1 cellular context compared by ENCODE assay signal in the genomic region with DNA sequence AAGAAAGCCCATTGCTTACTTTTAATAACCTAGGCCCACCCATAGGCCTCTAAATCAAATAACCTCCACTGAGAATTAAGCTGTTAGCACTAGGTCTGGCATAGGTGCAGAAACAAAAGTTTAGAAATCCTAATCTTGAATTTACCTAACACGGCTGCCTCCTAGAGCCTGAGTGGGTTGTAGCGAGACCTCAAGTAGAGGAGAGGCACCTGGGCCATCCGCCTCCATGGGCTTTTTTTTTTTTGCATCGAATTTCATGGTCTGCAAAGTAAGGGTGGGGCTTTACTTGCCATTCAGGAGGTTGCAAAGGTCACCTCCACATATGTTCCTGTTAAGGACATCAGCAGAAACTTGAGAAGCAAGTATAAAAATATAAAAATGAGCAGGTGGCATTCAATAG.
TF ChIP-seq lines count a peak whose summit lies in the region.

No MANE protein-coding gene starts in this region.

TF ChIP-seq in liver, 16 proteins besides CTCF, POLR2A, EP300 and RAD21 (continued from another document):
- TF ChIP-seq FOXA2 (IDR thresholded peaks at IDR 0.05) (no peak), EGR1 (IDR thresholded peaks at IDR 0.05; ENCODE audit: low read depth in 2 of 2) (no peak), HNF4A (conservative IDR thresholded peaks at IDR 0.05) (no peak), YY1 (IDR thresholded peaks at IDR 0.05) (no peak)
- TF ChIP-seq, protein P1, sequence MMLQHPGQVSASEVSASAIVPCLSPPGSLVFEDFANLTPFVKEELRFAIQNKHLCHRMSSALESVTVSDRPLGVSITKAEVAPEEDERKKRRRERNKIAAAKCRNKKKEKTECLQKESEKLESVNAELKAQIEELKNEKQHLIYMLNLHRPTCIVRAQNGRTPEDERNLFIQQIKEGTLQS (IDR thresholded peaks at IDR 0.05), result no peak
- TF ChIP-seq, protein P2, sequence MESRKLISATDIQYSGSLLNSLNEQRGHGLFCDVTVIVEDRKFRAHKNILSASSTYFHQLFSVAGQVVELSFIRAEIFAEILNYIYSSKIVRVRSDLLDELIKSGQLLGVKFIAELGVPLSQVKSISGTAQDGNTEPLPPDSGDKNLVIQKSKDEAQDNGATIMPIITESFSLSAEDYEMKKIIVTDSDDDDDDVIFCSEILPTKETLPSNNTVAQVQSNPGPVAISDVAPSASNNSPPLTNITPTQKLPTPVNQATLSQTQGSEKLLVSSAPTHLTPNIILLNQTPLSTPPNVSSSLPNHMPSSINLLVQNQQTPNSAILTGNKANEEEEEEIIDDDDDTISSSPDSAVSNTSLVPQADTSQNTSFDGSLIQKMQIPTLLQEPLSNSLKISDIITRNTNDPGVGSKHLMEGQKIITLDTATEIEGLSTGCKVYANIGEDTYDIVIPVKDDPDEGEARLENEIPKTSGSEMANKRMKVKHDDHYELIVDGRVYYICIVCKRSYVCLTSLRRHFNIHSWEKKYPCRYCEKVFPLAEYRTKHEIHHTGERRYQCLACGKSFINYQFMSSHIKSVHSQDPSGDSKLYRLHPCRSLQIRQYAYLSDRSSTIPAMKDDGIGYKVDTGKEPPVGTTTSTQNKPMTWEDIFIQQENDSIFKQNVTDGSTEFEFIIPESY (IDR thresholded peaks at IDR 0.05), result no peak
